Comparison of ENCODE assay signal across 23 cellular contexts in the genomic region with DNA sequence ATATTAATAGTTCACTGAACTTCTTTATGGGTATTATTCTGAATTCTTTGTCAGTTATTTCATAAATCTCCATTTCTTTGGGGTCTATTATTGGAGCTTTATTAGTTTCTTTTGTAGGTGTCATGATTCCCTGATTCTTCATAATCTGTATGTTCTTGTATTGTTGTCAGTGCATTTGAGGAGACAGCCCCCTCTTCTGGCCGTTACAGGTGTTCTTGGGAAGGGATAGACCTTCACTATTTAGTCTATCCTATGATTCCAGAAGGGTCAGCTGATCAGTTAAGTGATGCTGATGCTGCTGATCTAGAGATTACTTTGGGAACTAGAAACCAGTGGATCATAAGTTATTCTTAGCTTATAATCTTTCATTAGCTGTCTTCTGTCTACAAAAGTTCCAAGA. TPM values are rescaled to one million over a fixed set of nuclear protein-coding genes. Genes with fewer than 3 reads are reported as not detected.
DNase-seq lines count a peak whose midpoint lies in the region; ATAC-seq and TF ChIP-seq lines count a peak whose summit lies in the region.
"Had no signal": no experiment of that assay in that cellular context is flagged by ENCODE, and none has a peak within 500 bp of the region (broad histone marks: within the 10 kb centered on the region; RNA-seq: fewer than 3 reads in every experiment).

No MANE protein-coding gene starts in this region.

- CTCF ChIA-PET in activated CD4-positive, alpha-beta T cell treated with anti-CD3 and anti-CD28 coated beads for 36 hours (lab: Charles Lee) = interaction anchor here (1.0 kb wide), 1 partner anchor 187 kb away, joined by 3 read pairs; the partner anchor contains the start of gene B4GALT4

- H3K4me3 ChIP-seq in adipocyte (ENCODE audit: low read length) (peak overlapping the region; percentile 6), neural progenitor cell (no peak overlapping the region)
- H3K4me3 ChIP-seq: K562, mucosa of descending colon, stomach, upper lobe of right lung had no signal

- H3K4me1 ChIP-seq in adipocyte (ENCODE audit: control insufficient read depth, insufficient read depth, low read length) = peaks cover 4% of the 10 kb centered on the region
- no peaks in the 10 kb centered on the region for H3K4me1 ChIP-seq in neural progenitor cell
- H3K4me1 ChIP-seq: stomach, upper lobe of right lung had no signal

- H3K79me2 ChIP-seq in neural progenitor cell (ENCODE audit: low read depth) = no peaks in the 10 kb centered on the region

- peaks cover 38% of the 10 kb centered on the region for H3K9me3 ChIP-seq in adipocyte (ENCODE audit: control insufficient read depth, low read length)
- peaks cover 38% of the 10 kb centered on the region for H3K9me3 ChIP-seq in neural progenitor cell (ENCODE audit: low read depth)

- POLR2A ChIA-PET in activated CD4-positive, alpha-beta T cell treated with anti-CD3 and anti-CD28 coated beads for 36 hours (lab: Charles Lee) = no interaction called here

- peaks cover 57% of the 10 kb centered on the region for H3K36me3 Mint-ChIP-seq in activated CD4-positive, alpha-beta T cell treated with anti-CD3 and anti-CD28 coated beads for 36 hours (ENCODE audit: low read depth)
- peaks cover 46% of the 10 kb centered on the region for H3K36me3 Mint-ChIP-seq in neural progenitor cell

- no peak overlapping the region for H3K27ac ChIP-seq in neural progenitor cell
- H3K27ac ChIP-seq: neutrophil, stomach, upper lobe of right lung had no signal

- peaks cover 55% of the 10 kb centered on the region for H3K36me3 ChIP-seq in adipocyte (ENCODE audit: control insufficient read depth, insufficient read depth, low read length, severe bottlenecking)
- peaks cover 64% of the 10 kb centered on the region for H3K36me3 ChIP-seq in neural progenitor cell

- DNase-seq in activated CD4-positive, alpha-beta T cell treated with anti-CD3 and anti-CD28 coated beads for 36 hours = peak; percentile 10
- no peak for DNase-seq in activated CD4-positive, alpha-beta T cell treated with anti-CD3 and anti-CD28 coated beads for 4 hours
- peak; percentile 34 for DNase-seq in HT1080 (ENCODE audit: low read depth)
- DNase-seq in adipocyte (ENCODE audit: low read depth) = no peak
- DNase-seq in neural progenitor cell (ENCODE audit: low spot score) = no peak
- no peak for DNase-seq in cerebellum (ENCODE audit: low spot score)
- no peak for DNase-seq in stimulated activated CD4-positive, alpha-beta T cell treated with anti-CD3 and anti-CD28 coated beads, Interleukin-4, amount 100 ng/mL, for 24 hours
- DNase-seq: activated effector memory CD4-positive, alpha-beta T cell treated with Interleukin-2 at 50 U/mL for 16 hours; amniotic stem cell; CD4-positive, alpha-beta memory T cell; central memory CD4-positive, alpha-beta T cell; left colon; mucosa of descending colon; NCI-H1092 treated with DMSO at 0.1 percent for 48 hours; NCI-H2171; NCI-H69; right cardiac atrium; stomach; T-helper 1 cell; upper lobe of right lung had no signal

- no peak overlapping the region for H3K4me3 Mint-ChIP-seq in activated CD4-positive, alpha-beta T cell treated with anti-CD3 and anti-CD28 coated beads for 36 hours
- no peak overlapping the region for H3K4me3 Mint-ChIP-seq in neural progenitor cell

- peak; percentile 36 for TF ChIP-seq CTCF in neural progenitor cell (IDR thresholded peaks at IDR 0.05)

- no peak overlapping the region for H2AFZ ChIP-seq in neural progenitor cell (replicated peaks)

- no peaks in the 10 kb centered on the region for H4K20me1 ChIP-seq in neural progenitor cell (ENCODE audit: low read depth)

- no peak for ATAC-seq in activated CD4-positive, alpha-beta T cell treated with anti-CD3 and anti-CD28 coated beads for 36 hours
- no peak for ATAC-seq in HG02571 (IDR thresholded peaks at IDR 0.05; ENCODE audit: unreplicated experiment)
- ATAC-seq: K562, left colon, mucosa of descending colon, right cardiac atrium, upper lobe of right lung had no signal

- no peak overlapping the region for H3K27ac Mint-ChIP-seq in activated CD4-positive, alpha-beta T cell treated with anti-CD3 and anti-CD28 coated beads for 36 hours
- H3K27ac Mint-ChIP-seq in neural progenitor cell = no peak overlapping the region
- H3K27ac Mint-ChIP-seq: CD4-positive, alpha-beta memory T cell had no signal

- no peaks in the 10 kb centered on the region for H3K27me3 Mint-ChIP-seq in activated CD4-positive, alpha-beta T cell treated with anti-CD3 and anti-CD28 coated beads for 36 hours
- no peaks in the 10 kb centered on the region for H3K27me3 Mint-ChIP-seq in neural progenitor cell (ENCODE audit: insufficient read depth, low read depth)
- H3K27me3 Mint-ChIP-seq: CD4-positive, alpha-beta memory T cell had no signal

- no peaks in the 10 kb centered on the region for H3K4me1 Mint-ChIP-seq in activated CD4-positive, alpha-beta T cell treated with anti-CD3 and anti-CD28 coated beads for 36 hours
- no peaks in the 10 kb centered on the region for H3K4me1 Mint-ChIP-seq in neural progenitor cell
- H3K4me1 Mint-ChIP-seq: CD4-positive, alpha-beta memory T cell had no signal

- peaks cover 6% of the 10 kb centered on the region for H3F3A ChIP-seq in neural progenitor cell (ENCODE audit: low read depth)

- intact Hi-C loops in activated CD4-positive, alpha-beta T cell treated with anti-CD3 and anti-CD28 coated beads for 36 hours (cut with DNase I, micrococcal nuclease) = no loop called here

- no peak overlapping the region for H3K9ac ChIP-seq in adipocyte (ENCODE audit: low read length)
- H3K9ac ChIP-seq in neural progenitor cell = no peak overlapping the region

- H3K9me3 Mint-ChIP-seq in activated CD4-positive, alpha-beta T cell treated with anti-CD3 and anti-CD28 coated beads for 36 hours (ENCODE audit: low read depth) = peaks cover 43% of the 10 kb centered on the region
- H3K9me3 Mint-ChIP-seq in neural progenitor cell = peaks cover 58% of the 10 kb centered on the region

- H3K27me3 ChIP-seq in adipocyte (replicated peaks; ENCODE audit: control insufficient read depth, insufficient read depth, low read length) (no peaks in the 10 kb centered on the region), neural progenitor cell (no peaks in the 10 kb centered on the region)
- H3K27me3 ChIP-seq: neutrophil, stomach, upper lobe of right lung had no signal

- H3K4me2 ChIP-seq in neural progenitor cell = no peak overlapping the region

RNA-seq across cellular contexts. Expression of gene TMEM39A, which starts 34.9 kb away (rescaled TPM):
- total RNA-seq in activated CD4-positive, alpha-beta T cell treated with anti-CD3 and anti-CD28 coated beads for 36 hours = 10 to 100 TPM; 24.5 to 30.5 TPM
- 40.8 and 41.5 TPM in 2 replicates for total RNA-seq in HT1080 (2014; rRNA removed; shearing (Covaris generic))
- 28.9 and 35.5 TPM in 2 replicates for polyA plus RNA-seq in HT1080 (2015; cell fraction: cytosol; rRNA removed)
- polyA plus RNA-seq in HT1080 (2015; cell fraction: nucleus; rRNA removed) = 104 and 105 TPM in 2 replicates
- total RNA-seq in neural progenitor cell (ENCODE audit: low replicate concordance) = 41.2 and 43.0 TPM in 2 replicates
- total RNA-seq in cerebellum = 32.7 TPM

RNA-seq across cellular contexts. Expression of gene POGLUT1, which starts 40.2 kb away (rescaled TPM):
- total RNA-seq in activated CD4-positive, alpha-beta T cell treated with anti-CD3 and anti-CD28 coated beads for 36 hours = 10 to 100 TPM; 11.4 to 12.3 TPM
- total RNA-seq in HT1080 (2014; rRNA removed; shearing (Covaris generic)) = 17.9 and 19.7 TPM in 2 replicates
- 14.5 and 17.9 TPM in 2 replicates for polyA plus RNA-seq in HT1080 (2015; cell fraction: cytosol; rRNA removed)
- 42.4 and 47.8 TPM in 2 replicates for polyA plus RNA-seq in HT1080 (2015; cell fraction: nucleus; rRNA removed)
- total RNA-seq in neural progenitor cell (ENCODE audit: low replicate concordance) = 19.7 and 20.1 TPM in 2 replicates
- total RNA-seq in cerebellum = 21.1 TPM

Comparison
In these comparisons a context has a peak if more than half of its experiments do, and no peak if none do; other contexts are left out.
1. DNase-seq: peak in activated CD4-positive, alpha-beta T cell treated with anti-CD3 and anti-CD28 coated beads for 36 hours (single experiment) and HT1080 (single experiment); none in activated CD4-positive, alpha-beta T cell treated with anti-CD3 and anti-CD28 coated beads for 4 hours (0 of 2), adipocyte (single experiment), neural progenitor cell (single experiment), cerebellum (single experiment) and stimulated activated CD4-positive, alpha-beta T cell treated with anti-CD3 and anti-CD28 coated beads, Interleukin-4, amount 100 ng/mL, for 24 hours (single experiment).